In genomic region chr12:48601013-48601756, GRCh38 we compare ENCODE assay signal across 10 cellular contexts. TPM values are rescaled to one million over a fixed set of nuclear protein-coding genes. Genes with fewer than 3 reads are reported as not detected.
DNase-seq lines count a peak whose midpoint lies in the region; ATAC-seq and TF ChIP-seq lines count a peak whose summit lies in the region.
"Had no signal": no experiment of that assay in that cellular context is flagged by ENCODE, and none has a peak within 500 bp of the region (broad histone marks: within the 10 kb centered on the region; RNA-seq: fewer than 3 reads in every experiment).

No MANE protein-coding gene starts in this region.

- no peak overlapping the region for H3K4me3 ChIP-seq in gastrocnemius medialis

- no peaks in the 10 kb centered on the region for H3K36me3 ChIP-seq in gastrocnemius medialis

- no peaks in the 10 kb centered on the region for H3K4me1 ChIP-seq in gastrocnemius medialis

- intact Hi-C loops in sciatic nerve (cut with DNase I): no loop called here
- intact Hi-C loops in gastrocnemius medialis (cut with DNase I; ENCODE audit: low total_unique reads): no loop called here

- in situ Hi-C loops in gastrocnemius medialis (cut with MboI; ENCODE audit: low sequenced_read_pairs in 4 of 4): loop anchor here in 2 of 4 donors (25.0 kb wide), 2 partner anchors 111 to 364 kb away; partner anchors contain the start of gene CCNT1 (in 1 of the 2)

- H3K27ac ChIP-seq in gastrocnemius medialis: no peak overlapping the region

- peak; percentile 54 for DNase-seq in GM10266 (ENCODE audit: extremely low spot score)
- peak; percentile 4 for DNase-seq in fibroblast of the conjunctiva (ENCODE audit: low read depth)
- no peak for DNase-seq in middle frontal gyrus (ENCODE audit: extremely low spot score, low spot score)
- DNase-seq in NCI-H69 (lab: John Stamatoyannopoulos, UW): no peak
- no peak for DNase-seq in sciatic nerve (ENCODE audit: low spot score)
- DNase-seq in gastrocnemius medialis: no peak
- DNase-seq: activated effector memory CD4-positive, alpha-beta T cell treated with Interleukin-2 at 50 U/mL for 16 hours; SIG-M5 had no signal

- ATAC-seq in GM21576 (IDR thresholded peaks at IDR 0.05; ENCODE audit: unreplicated experiment) (peak; percentile 80), HG03469 (IDR thresholded peaks at IDR 0.05; ENCODE audit: unreplicated experiment) (peak; percentile 79), sciatic nerve (no peak), gastrocnemius medialis (no peak)

- H3K9me3 ChIP-seq in gastrocnemius medialis: no peaks in the 10 kb centered on the region

- H3K27me3 ChIP-seq in gastrocnemius medialis: no peaks in the 10 kb centered on the region

- no peak for TF ChIP-seq POLR2A in gastrocnemius medialis (IDR thresholded peaks at IDR 0.05)

- TF ChIP-seq CTCF in GM10266 (IDR thresholded peaks at IDR 0.05; ENCODE audit: control insufficient read depth, insufficient read depth, low read depth, missing control alignments) (no peak), gastrocnemius medialis (IDR thresholded peaks at IDR 0.05 in 4 of 5, conservative IDR thresholded peaks at IDR 0.05 in 1 of 5) (no peak)

RNA-seq across cellular contexts. Expression of gene LALBA, which starts 31.3 kb away (rescaled TPM):
- total RNA-seq in sciatic nerve (not detected), gastrocnemius medialis (not detected)

Comparison
In these comparisons a context has a peak if more than half of its experiments do, and no peak if none do; other contexts are left out.
1. DNase-seq: peak in GM10266 (single experiment) and fibroblast of the conjunctiva (single experiment); none in middle frontal gyrus (single experiment), NCI-H69 (single experiment), sciatic nerve (single experiment) and gastrocnemius medialis (0 of 2).
2. ATAC-seq: peak in GM21576 (single experiment) and HG03469 (single experiment); none in sciatic nerve (single experiment) and gastrocnemius medialis (0 of 2).